In the genomic region with DNA sequence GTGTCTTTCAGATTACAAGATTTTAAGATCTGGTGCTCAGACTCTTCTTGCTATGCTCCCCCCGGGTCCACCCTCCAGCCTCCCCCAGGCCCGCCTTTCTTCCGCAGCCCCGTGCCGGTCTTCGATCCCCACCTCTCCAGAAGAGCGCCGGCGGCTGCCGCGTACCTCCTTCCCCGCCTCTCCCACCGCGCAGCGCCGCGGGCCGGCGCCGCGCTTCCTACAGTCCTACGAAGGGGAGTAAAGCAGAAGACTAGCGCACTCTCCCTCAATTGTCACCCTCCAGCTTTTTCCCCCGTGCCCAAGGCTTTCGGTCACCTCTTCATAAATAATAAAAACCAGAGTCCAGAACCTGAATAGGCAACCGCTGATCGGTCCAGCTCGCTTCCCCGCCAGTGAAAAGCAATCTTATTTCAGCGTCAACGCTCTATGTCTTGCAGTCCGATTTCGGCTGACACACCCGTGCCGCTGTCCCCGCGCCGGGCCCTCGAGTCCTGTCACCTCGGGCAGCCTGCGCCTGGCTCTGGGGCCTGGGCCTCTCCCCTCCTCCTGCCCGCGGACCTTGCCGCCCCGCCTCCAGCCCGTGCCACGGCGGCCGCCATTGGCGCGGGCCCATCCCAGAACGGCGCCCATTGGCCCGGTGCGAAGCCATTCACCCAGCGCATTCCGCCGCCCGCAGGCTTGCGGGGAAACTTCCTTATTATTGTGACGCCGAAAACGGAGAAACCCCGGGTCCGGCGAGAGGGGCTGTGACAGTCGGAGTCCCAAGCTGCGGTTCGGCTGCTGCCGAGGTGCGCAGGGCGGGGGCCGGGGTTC, we compare ENCODE assay signal across 8 cellular contexts.
DNase-seq lines count a peak whose midpoint lies in the region; ATAC-seq lines count a peak whose summit lies in the region.

A gene (plus strand): TSS at position 694 of the 813 bp plus-strand sequence. CDS start 13,344 bp downstream, outside the sequence.

- ATAC-seq in GM18907 (IDR thresholded peaks at IDR 0.05; ENCODE audit: unreplicated experiment) (peak; percentile 99), HG03159 (IDR thresholded peaks at IDR 0.05; ENCODE audit: unreplicated experiment) (peak; percentile 94)
- ATAC-seq in activated CD4-positive, CD25-positive, alpha-beta regulatory T cell treated with anti-CD3 and anti-CD28 coated beads, Interleukin-2, amount 50 U/mL, for 24 hours: peak; percentile 89 to 91

- DNase-seq in AG08396 (ENCODE audit: low spot score): peak; percentile 97
- peak; percentile 74 for DNase-seq in NCI-H226
- DNase-seq in central memory CD4-positive, alpha-beta T cell: peak; percentile 91
- DNase-seq in iris pigment epithelial cell (ENCODE audit: low read depth): peak; percentile 87
- peak; percentile 74 to 82 for DNase-seq in stimulated activated CD4-positive, alpha-beta T cell treated with anti-CD3 and anti-CD28 coated beads, Interleukin-12 subunit alpha, Interleukin-12 subunit beta, amount 100 ng/mL, for 24 hours (ENCODE audit: low read depth in 2 of 2)

Comparison
In these comparisons a context has a peak if more than half of its experiments do, and no peak if none do; other contexts are left out.
1. Peak in every context shown above with its lines: DNase-seq and ATAC-seq.